In the genomic region with DNA sequence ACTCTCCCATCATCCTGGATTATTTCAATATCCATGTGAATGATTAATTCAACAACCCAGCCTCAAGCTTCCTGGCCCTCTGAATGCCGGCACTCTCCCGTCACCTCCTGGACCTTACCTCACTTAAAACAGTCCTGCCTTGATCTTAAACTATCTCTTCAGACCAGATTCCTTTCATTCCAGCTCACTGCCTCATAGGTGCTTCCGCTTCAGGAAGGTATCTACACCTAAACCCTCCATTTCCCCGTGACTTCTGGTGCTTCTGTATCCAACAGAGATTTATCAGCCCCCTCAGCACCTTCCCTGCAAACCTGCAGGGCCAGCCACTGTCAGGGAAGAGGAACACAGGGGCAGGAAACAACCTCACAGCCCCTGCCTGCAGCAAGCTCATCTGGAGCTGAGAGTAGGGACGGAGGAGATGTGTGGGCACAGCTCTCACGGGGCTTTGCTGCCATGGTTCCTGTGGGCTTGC, we compare ENCODE assay signal across 18 cellular contexts.
DNase-seq lines count a peak whose midpoint lies in the region; FAIRE-seq and TF ChIP-seq lines count a peak whose summit lies in the region.
"Had no signal": no experiment of that assay in that cellular context is flagged by ENCODE, and none has a peak within 500 bp of the region (broad histone marks: within the 10 kb centered on the region; RNA-seq: fewer than 3 reads in every experiment).

No MANE protein-coding gene starts in this region.

- no peaks in the 10 kb centered on the region for H3K9me3 ChIP-seq in HUES64 (ENCODE audit: insufficient read depth, low read depth, low read length)
- no peaks in the 10 kb centered on the region for H3K9me3 ChIP-seq in keratinocyte (ENCODE audit: control insufficient read depth, low read depth, low read length)
- H3K9me3 ChIP-seq: vagina had no signal

- H3K9me1 ChIP-seq in keratinocyte (ENCODE audit: control insufficient read depth, extremely low read depth, insufficient read depth, low read length) = no peaks in the 10 kb centered on the region

- H4K20me1 ChIP-seq in keratinocyte (ENCODE audit: control insufficient read depth, extremely low read depth, insufficient read depth, low read length) = no peaks in the 10 kb centered on the region

- peak; percentile 83 for FAIRE-seq in bronchial epithelial cell (lab: Jason Lieb, UNC)
- FAIRE-seq in keratinocyte (lab: Jason Lieb, UNC) = peak; percentile 98
- no peak for FAIRE-seq in urothelium cell line (lab: Jason Lieb, UNC)
- FAIRE-seq: frontal cortex, K562 had no signal

- dilution Hi-C loops in keratinocyte (cut with MboI; ENCODE audit: extremely low pct_ligation_motif_present, low sequenced_read_pairs) = no loop called here

- DNase-seq in bronchial epithelial cell (ENCODE audit: low read depth) (peak; percentile 82), keratinocyte (ENCODE audit: low read depth, low spot score) (peak; percentile 87), urothelium cell line (ENCODE audit: low spot score) (peak; percentile 58)
- no peak for DNase-seq in effector CD4-positive, alpha-beta T cell
- DNase-seq in activated CD4-positive, CD25-positive, alpha-beta regulatory T cell (lab: John Stamatoyannopoulos, UW) = no peak
- DNase-seq in stimulated activated naive CD4-positive, alpha-beta T cell (lab: John Stamatoyannopoulos, UW) = no peak
- DNase-seq: activated CD4-positive, alpha-beta T cell treated with anti-CD3 and anti-CD28 coated beads, Interleukin-2, amount 50 U/mL, for 1 hour; aorta; CD4-positive, alpha-beta T cell; NCI-H1436; NCI-H510A treated with DMSO at 0.1 percent for 48 hours; nephron progenitor cell; stimulated activated naive B cell treated with anti-CD40 and anti-IgM and Interleukin-4, amounts not matched to agents 10 μg/mL and 1 μg/mL and 100 μg/mL, for 72 hours had no signal

- H2AFZ ChIP-seq in keratinocyte (ENCODE audit: control insufficient read depth, low read length) = peak overlapping the region; percentile 84

- peak overlapping the region; percentile 94 for H3K4me2 ChIP-seq in keratinocyte (ENCODE audit: control insufficient read depth, extremely low read depth, insufficient read depth, low read depth, low read length)

- H3K27ac ChIP-seq in HUES64 (ENCODE audit: low read depth, low read length) (peak overlapping the region; percentile 61), keratinocyte (ENCODE audit: control insufficient read depth, insufficient read depth, low read length) (peak overlapping the region; percentile 90)
- H3K27ac ChIP-seq: vagina had no signal

- H3K27me3 ChIP-seq in HUES64 (ENCODE audit: insufficient read depth, low read length) = no peaks in the 10 kb centered on the region
- H3K27me3 ChIP-seq in bronchial epithelial cell (ENCODE audit: control insufficient read depth, insufficient read depth, low read length) = no peaks in the 10 kb centered on the region
- H3K27me3 ChIP-seq in keratinocyte (ENCODE audit: control insufficient read depth, extremely low read depth, insufficient read depth, low read length) = no peaks in the 10 kb centered on the region
- H3K27me3 ChIP-seq: dorsolateral prefrontal cortex, vagina had no signal

- 21% methylated on average over 6 of the region's 6 CpGs for WGBS in HUES64

- H3K36me3 ChIP-seq in HUES64 (ENCODE audit: insufficient read depth, low read length) (no peaks in the 10 kb centered on the region), bronchial epithelial cell (ENCODE audit: control insufficient read depth, insufficient read depth, low read length) (no peaks in the 10 kb centered on the region), keratinocyte (ENCODE audit: control insufficient read depth in 2 of 2, extremely low read depth in 1 of 2, insufficient read depth in 2 of 2, low read length in 2 of 2) (no peaks in the 10 kb centered on the region)
- H3K36me3 ChIP-seq: vagina had no signal

- H3K4me1 ChIP-seq in HUES64 (ENCODE audit: insufficient read depth, low read length) (peaks cover 32% of the 10 kb centered on the region), keratinocyte (ENCODE audit: control insufficient read depth, extremely low read depth, insufficient read depth, low read length) (peaks cover 57% of the 10 kb centered on the region)

- TF ChIP-seq CTCF in bronchial epithelial cell (IDR thresholded peaks at IDR 0.05; ENCODE audit: insufficient read depth, low read length, severe bottlenecking) (no peak), keratinocyte (optimal IDR thresholded peaks at IDR 0.05 in 1 of 3, IDR thresholded peaks at IDR 0.05 in 1 of 3, conservative IDR thresholded peaks at IDR 0.05 in 1 of 3; ENCODE audit: extremely low read depth in 1 of 3, insufficient read depth in 2 of 3, low read length in 3 of 3) (peak in 1 of 3 experiments; percentile 11)

- no peak overlapping the region for H3K4me3 ChIP-seq in HUES64 (ENCODE audit: low read length)
- H3K4me3 ChIP-seq in bronchial epithelial cell (ENCODE audit: low read depth, low read length) = no peak overlapping the region
- H3K4me3 ChIP-seq in keratinocyte (ENCODE audit: control insufficient read depth in 2 of 3, extremely low read depth in 1 of 3, insufficient read depth in 2 of 3, low read depth in 1 of 3, low read length in 3 of 3) = peak overlapping the region in 2 of 3 experiments; percentile 60
- H3K4me3 ChIP-seq: K562, vagina had no signal

- no peaks in the 10 kb centered on the region for H3K79me2 ChIP-seq in keratinocyte (ENCODE audit: control insufficient read depth, insufficient read depth, low read length)

- peak overlapping the region; percentile 27; the same call in 1 of the 2 replicates for H3K9ac ChIP-seq in HUES64 (ENCODE audit: low read depth, low read length)
- H3K9ac ChIP-seq in keratinocyte (ENCODE audit: control insufficient read depth, extremely low read depth, insufficient read depth, low read length) = peak overlapping the region; percentile 69

Comparison
In these comparisons a context has a peak if more than half of its experiments do, and no peak if none do; other contexts are left out.
1. H3K4me3 ChIP-seq: peak in keratinocyte (2 of 3); none in HUES64 (single experiment) and bronchial epithelial cell (single experiment).
2. DNase-seq: peak in bronchial epithelial cell (single experiment), keratinocyte (single experiment) and urothelium cell line (single experiment); none in effector CD4-positive, alpha-beta T cell (single experiment), activated CD4-positive, CD25-positive, alpha-beta regulatory T cell (0 of 4) and stimulated activated naive CD4-positive, alpha-beta T cell (0 of 6).